In genomic region chr2:190718652-190719526, GRCh38 we compare ENCODE assay signal across 8 cellular contexts.
DNase-seq lines count a peak whose midpoint lies in the region; ATAC-seq and TF ChIP-seq lines count a peak whose summit lies in the region.

No MANE protein-coding gene starts in this region.

- H3K9me3 ChIP-seq in gastroesophageal sphincter = no peaks in the 10 kb centered on the region

- no peak for TF ChIP-seq CTCF in AG10803 (conservative IDR thresholded peaks at IDR 0.05; ENCODE audit: low read length)
- no peak for TF ChIP-seq CTCF in gastroesophageal sphincter (IDR thresholded peaks at IDR 0.05)

- WGBS in gastroesophageal sphincter (ENCODE audit: low coverage in 1 of 2), 2 donors = 34 to 40% methylated on average over 6 to 7 of the region's 7 CpGs

- TF ChIP-seq EP300 in gastroesophageal sphincter (IDR thresholded peaks at IDR 0.05) = no peak

- H3K36me3 ChIP-seq in gastroesophageal sphincter = no peaks in the 10 kb centered on the region

- TF ChIP-seq POLR2A in gastroesophageal sphincter (IDR thresholded peaks at IDR 0.05) = no peak

- DNase-seq in AG10803 (ENCODE audit: low read depth) (peak; percentile 63), Ammon's horn (ENCODE audit: low spot score) (no peak), NCI-H2107 (lab: John Stamatoyannopoulos, UW) (no peak)
- DNase-seq in activated CD4-positive, CD25-positive, alpha-beta regulatory T cell treated with anti-CD3 and anti-CD28 coated beads, Interleukin-2, amount 50 U/mL, for 72 hours = peak; percentile 58
- DNase-seq in stimulated activated CD4-positive, alpha-beta T cell treated with anti-CD3 and anti-CD28 coated beads, Interleukin-2, amount 100 ng/mL, for 4 hours (ENCODE audit: low read depth) = peak; percentile 63

- no peaks in the 10 kb centered on the region for H3K27me3 ChIP-seq in gastroesophageal sphincter

- peak; percentile 72 for ATAC-seq in GM19043 (IDR thresholded peaks at IDR 0.05; ENCODE audit: low read depth, unreplicated experiment)
- peak; percentile 64 for ATAC-seq in HG03135 (IDR thresholded peaks at IDR 0.05; ENCODE audit: unreplicated experiment)
- ATAC-seq in gastroesophageal sphincter = peak; percentile 66

- no peak overlapping the region for H3K27ac ChIP-seq in gastroesophageal sphincter

- H3K4me3 ChIP-seq in AG10803 (ENCODE audit: low read length) (no peak overlapping the region), gastroesophageal sphincter (no peak overlapping the region)

- H3K4me1 ChIP-seq in gastroesophageal sphincter = peaks cover 0 to 8% (median 0%) of the 10 kb centered on the region in 3 donors

Comparison
In these comparisons a context has a peak if more than half of its experiments do, and no peak if none do; other contexts are left out.
1. DNase-seq: peak in AG10803 (single experiment), activated CD4-positive, CD25-positive, alpha-beta regulatory T cell treated with anti-CD3 and anti-CD28 coated beads, Interleukin-2, amount 50 U/mL, for 72 hours (single experiment) and stimulated activated CD4-positive, alpha-beta T cell treated with anti-CD3 and anti-CD28 coated beads, Interleukin-2, amount 100 ng/mL, for 4 hours (single experiment); none in Ammon's horn (single experiment) and NCI-H2107 (single experiment).
2. Peak in every context shown above with its lines, with median percentiles within 50 percentile points of each other: ATAC-seq.